ENCODE assay signal across 1 cellular context in genomic region chr17:74843352-74843627, GRCh38.
TF ChIP-seq lines count a peak whose summit lies in the region.

No MANE protein-coding gene starts in this region.

TF ChIP-seq in WTC11, 78 proteins besides CTCF, POLR2A, EP300 and RAD21 (continued from another document):
- TF ChIP-seq, protein P1, sequence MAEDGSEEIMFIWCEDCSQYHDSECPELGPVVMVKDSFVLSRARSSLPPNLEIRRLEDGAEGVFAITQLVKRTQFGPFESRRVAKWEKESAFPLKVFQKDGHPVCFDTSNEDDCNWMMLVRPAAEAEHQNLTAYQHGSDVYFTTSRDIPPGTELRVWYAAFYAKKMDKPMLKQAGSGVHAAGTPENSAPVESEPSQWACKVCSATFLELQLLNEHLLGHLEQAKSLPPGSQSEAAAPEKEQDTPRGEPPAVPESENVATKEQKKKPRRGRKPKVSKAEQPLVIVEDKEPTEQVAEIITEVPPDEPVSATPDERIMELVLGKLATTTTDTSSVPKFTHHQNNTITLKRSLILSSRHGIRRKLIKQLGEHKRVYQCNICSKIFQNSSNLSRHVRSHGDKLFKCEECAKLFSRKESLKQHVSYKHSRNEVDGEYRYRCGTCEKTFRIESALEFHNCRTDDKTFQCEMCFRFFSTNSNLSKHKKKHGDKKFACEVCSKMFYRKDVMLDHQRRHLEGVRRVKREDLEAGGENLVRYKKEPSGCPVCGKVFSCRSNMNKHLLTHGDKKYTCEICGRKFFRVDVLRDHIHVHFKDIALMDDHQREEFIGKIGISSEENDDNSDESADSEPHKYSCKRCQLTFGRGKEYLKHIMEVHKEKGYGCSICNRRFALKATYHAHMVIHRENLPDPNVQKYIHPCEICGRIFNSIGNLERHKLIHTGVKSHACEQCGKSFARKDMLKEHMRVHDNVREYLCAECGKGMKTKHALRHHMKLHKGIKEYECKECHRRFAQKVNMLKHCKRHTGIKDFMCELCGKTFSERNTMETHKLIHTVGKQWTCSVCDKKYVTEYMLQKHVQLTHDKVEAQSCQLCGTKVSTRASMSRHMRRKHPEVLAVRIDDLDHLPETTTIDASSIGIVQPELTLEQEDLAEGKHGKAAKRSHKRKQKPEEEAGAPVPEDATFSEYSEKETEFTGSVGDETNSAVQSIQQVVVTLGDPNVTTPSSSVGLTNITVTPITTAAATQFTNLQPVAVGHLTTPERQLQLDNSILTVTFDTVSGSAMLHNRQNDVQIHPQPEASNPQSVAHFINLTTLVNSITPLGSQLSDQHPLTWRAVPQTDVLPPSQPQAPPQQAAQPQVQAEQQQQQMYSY (CRISPR knock-in tag; IDR thresholded peaks at IDR 0.05): no peak
- TF ChIP-seq SMAD4 (CRISPR knock-in tag; IDR thresholded peaks at IDR 0.05) (no peak), TEAD4 (CRISPR knock-in tag; IDR thresholded peaks at IDR 0.05) (no peak), RELA (CRISPR knock-in tag; IDR thresholded peaks at IDR 0.05; ENCODE audit: borderline replicate concordance) (no peak), MAX (CRISPR knock-in tag; IDR thresholded peaks at IDR 0.05) (no peak), NFE2L1 (CRISPR knock-in tag; IDR thresholded peaks at IDR 0.05) (no peak), SOX15 (CRISPR knock-in tag; IDR thresholded peaks at IDR 0.05) (no peak), CBFB (CRISPR knock-in tag; IDR thresholded peaks at IDR 0.05; ENCODE audit: low read depth) (no peak), ZNF138 (CRISPR knock-in tag; conservative IDR thresholded peaks at IDR 0.05) (no peak), TP53 (CRISPR knock-in tag; IDR thresholded peaks at IDR 0.05) (no peak)
- TF ChIP-seq, protein P2, sequence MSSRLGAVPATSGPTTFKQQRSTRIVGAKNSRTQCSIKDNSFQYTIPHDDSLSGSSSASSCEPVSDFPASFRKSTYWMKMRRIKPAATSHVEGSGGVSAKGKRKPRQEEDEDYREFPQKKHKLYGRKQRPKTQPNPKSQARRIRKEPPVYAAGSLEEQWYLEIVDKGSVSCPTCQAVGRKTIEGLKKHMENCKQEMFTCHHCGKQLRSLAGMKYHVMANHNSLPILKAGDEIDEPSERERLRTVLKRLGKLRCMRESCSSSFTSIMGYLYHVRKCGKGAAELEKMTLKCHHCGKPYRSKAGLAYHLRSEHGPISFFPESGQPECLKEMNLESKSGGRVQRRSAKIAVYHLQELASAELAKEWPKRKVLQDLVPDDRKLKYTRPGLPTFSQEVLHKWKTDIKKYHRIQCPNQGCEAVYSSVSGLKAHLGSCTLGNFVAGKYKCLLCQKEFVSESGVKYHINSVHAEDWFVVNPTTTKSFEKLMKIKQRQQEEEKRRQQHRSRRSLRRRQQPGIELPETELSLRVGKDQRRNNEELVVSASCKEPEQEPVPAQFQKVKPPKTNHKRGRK (CRISPR knock-in tag; IDR thresholded peaks at IDR 0.05; ENCODE audit: borderline replicate concordance): no peak
